ENCODE assay signal across 1 cellular context in genomic region chr11:34004226-34004625, GRCh38.
TF ChIP-seq lines count a peak whose summit lies in the region.

No MANE protein-coding gene starts in this region.

TF ChIP-seq in K562, 482 proteins besides CTCF, POLR2A, EP300 and RAD21 (continued from another document):
- TF ChIP-seq CUX1 (CRISPR knock-in tag; IDR thresholded peaks at IDR 0.05) (no peak), CHD1 (IDR thresholded peaks at IDR 0.05; ENCODE audit: low read length) (no peak), POLR2AphosphoS5 (IDR thresholded peaks at IDR 0.05; ENCODE audit: control insufficient read depth, insufficient read depth, low read depth, low read length) (no peak), DMBX1 (CRISPR knock-in tag; IDR thresholded peaks at IDR 0.05; ENCODE audit: borderline replicate concordance) (no peak), ZNF444 (CRISPR knock-in tag; IDR thresholded peaks at IDR 0.05) (no peak), ZBTB2 (IDR thresholded peaks at IDR 0.05) (no peak), TCF7L2 (IDR thresholded peaks at IDR 0.05; ENCODE audit: low read depth, low read length) (no peak), JUN (IDR thresholded peaks at IDR 0.05; ENCODE audit: borderline replicate concordance, low read depth, low read length) (no peak), JUN (CRISPR knock-in tag; IDR thresholded peaks at IDR 0.05; ENCODE audit: borderline replicate concordance) (no peak), PHB (CRISPR knock-in tag; IDR thresholded peaks at IDR 0.05) (no peak), NONO (IDR thresholded peaks at IDR 0.05; ENCODE audit: low read depth in 2 of 2, low read length in 1 of 2) (no peak)
